15 cellular contexts compared by ENCODE assay signal in genomic region chr2:195450537-195451113, GRCh38.
DNase-seq lines count a peak whose midpoint lies in the region; ATAC-seq, FAIRE-seq and TF ChIP-seq lines count a peak whose summit lies in the region.
"Had no signal": no experiment of that assay in that cellular context is flagged by ENCODE, and none has a peak within 500 bp of the region (broad histone marks: within the 10 kb centered on the region; RNA-seq: fewer than 3 reads in every experiment).

No MANE protein-coding gene starts in this region.

- H3K79me2 ChIP-seq in K562 (ENCODE audit: control insufficient read depth, insufficient read depth, low read length): no peaks in the 10 kb centered on the region

- H3K9me3 ChIP-seq in left ventricle myocardium inferior (replicated peaks) (no peaks in the 10 kb centered on the region), right cardiac atrium (ENCODE audit: control insufficient read depth, low read length) (no peaks in the 10 kb centered on the region), K562 (replicated peaks; ENCODE audit: control insufficient read depth, insufficient read depth, low read depth, low read length) (no peaks in the 10 kb centered on the region), tibial artery (no peaks in the 10 kb centered on the region), suprapubic skin (no peaks in the 10 kb centered on the region)
- H3K9me3 ChIP-seq: Peyer's patch had no signal

- intact Hi-C loops in left ventricle myocardium inferior (cut with micrococcal nuclease) (no loop called here), right cardiac atrium (cut with DNase I) (no loop called here), K562 (cut with micrococcal nuclease) (no loop called here), tibial artery (cut with DNase I; ENCODE audit: low total_unique reads) (no loop called here)

- H3K4me3 ChIP-seq in left ventricle myocardium inferior (no peak overlapping the region), right cardiac atrium (ENCODE audit: low read length) (no peak overlapping the region), K562 (no peak overlapping the region), retinal pigment epithelial cell (ENCODE audit: low read length) (no peak overlapping the region), tibial artery (no peak overlapping the region), suprapubic skin (no peak overlapping the region)
- H3K4me3 ChIP-seq: Peyer's patch had no signal

- H2AFZ ChIP-seq in K562 (ENCODE audit: low read depth, low read length): 0 out of 2 replicates have a peak overlapping the region, but pooled peaks have one; percentile 51

- H3K9me1 ChIP-seq in K562 (ENCODE audit: control insufficient read depth, insufficient read depth, low read length): no peaks in the 10 kb centered on the region

- DNase-seq in left ventricle myocardium inferior (no peak), right cardiac atrium (no peak), NCI-H69 (lab: John Stamatoyannopoulos, UW) (peak; percentile 25), K562 (ENCODE audit: extremely low read depth in 1 of 4, low spot score in 3 of 4) (no peak), retinal pigment epithelial cell (ENCODE audit: low read depth) (peak; percentile 16), tibial artery (no peak), suprapubic skin (ENCODE audit: low spot score in 2 of 2) (no peak)
- DNase-seq: DMS153, EL, HFFc6, KG1, NCI-H187, Peyer's patch, Right ventricle myocardium superior had no signal

- H3K36me3 ChIP-seq in left ventricle myocardium inferior: no peaks in the 10 kb centered on the region
- H3K36me3 ChIP-seq in K562 (ENCODE audit: control insufficient read depth, insufficient read depth, low read length): no peaks in the 10 kb centered on the region
- H3K36me3 ChIP-seq in tibial artery: no peaks in the 10 kb centered on the region
- H3K36me3 ChIP-seq in suprapubic skin: no peaks in the 10 kb centered on the region
- H3K36me3 ChIP-seq: Peyer's patch had no signal

- CTCF ChIA-PET in K562 (lab: Yijun Ruan, JAX; ENCODE audit: low intra/inter-chr PET ratio): no interaction called here

- no peak for TF ChIP-seq RAD21 in K562 (CRISPR knock-in tag; conservative IDR thresholded peaks at IDR 0.05 in 1 of 2, IDR thresholded peaks at IDR 0.05 in 1 of 2)

- POLR2A ChIA-PET in K562 (lab: Yijun Ruan, JAX): no interaction called here

- no TSS peak for BruUV-seq in K562 (replicated peaks; lab: Mats Ljungman, UMichigan)

- no peak for TF ChIP-seq POLR2A in K562 (conservative IDR thresholded peaks at IDR 0.05)
- no peak for TF ChIP-seq POLR2A in suprapubic skin (IDR thresholded peaks at IDR 0.05)

- TF ChIP-seq CTCF in left ventricle myocardium inferior (IDR thresholded peaks at IDR 0.05; ENCODE audit: borderline replicate concordance) (no peak), K562 (IDR thresholded peaks at IDR 0.05 in 2 of 3, conservative IDR thresholded peaks at IDR 0.05 in 1 of 3; ENCODE audit: insufficient read depth in 2 of 3, low read depth in 1 of 3, low read length in 3 of 3) (no peak), retinal pigment epithelial cell (conservative IDR thresholded peaks at IDR 0.05; ENCODE audit: low read depth, low read length) (no peak), tibial artery (IDR thresholded peaks at IDR 0.05) (no peak), suprapubic skin (IDR thresholded peaks at IDR 0.05) (no peak)

- ATAC-seq in right cardiac atrium (no peak), K562 (peak; percentile 45; the same call in 1 of the 3 replicates), GM21737 (IDR thresholded peaks at IDR 0.05; ENCODE audit: unreplicated experiment) (no peak)

- H3K4me1 ChIP-seq in left ventricle myocardium inferior (no peaks in the 10 kb centered on the region), right cardiac atrium (ENCODE audit: control insufficient read depth, insufficient read depth, low read length) (no peaks in the 10 kb centered on the region), K562 (replicated peaks in 1 of 2; ENCODE audit: control insufficient read depth in 2 of 2, insufficient read depth in 2 of 2, low read length in 2 of 2) (no peaks in the 10 kb centered on the region), tibial artery (no peaks in the 10 kb centered on the region), suprapubic skin (no peaks in the 10 kb centered on the region)
- H3K4me1 ChIP-seq: Peyer's patch had no signal

- FAIRE-seq in K562 (lab: Jason Lieb, UNC): peak; percentile 61

- H3K27ac ChIP-seq in left ventricle myocardium inferior (replicated peaks) (peak overlapping the region; percentile 14), right cardiac atrium (ENCODE audit: low read length) (no peak overlapping the region), K562 (ENCODE audit: extremely low read depth, low read depth, low read length) (no peak overlapping the region), tibial artery (no peak overlapping the region), suprapubic skin (no peak overlapping the region)
- H3K27ac ChIP-seq: Peyer's patch had no signal

- no peaks in the 10 kb centered on the region for H4K20me1 ChIP-seq in K562 (replicated peaks; ENCODE audit: control insufficient read depth, insufficient read depth, low read length)

- no peak overlapping the region for H3K9ac ChIP-seq in K562 (ENCODE audit: insufficient read depth in 1 of 2, low read depth in 2 of 2, low read length in 2 of 2)

- TF ChIP-seq EP300 in K562 (IDR thresholded peaks at IDR 0.05; ENCODE audit: low read length) (no peak), suprapubic skin (IDR thresholded peaks at IDR 0.05) (no peak)

- H3K27me3 ChIP-seq in left ventricle myocardium inferior (ENCODE audit: low read depth) (no peaks in the 10 kb centered on the region), right cardiac atrium (ENCODE audit: control insufficient read depth, insufficient read depth) (no peaks in the 10 kb centered on the region), K562 (ENCODE audit: control insufficient read depth in 2 of 2, insufficient read depth in 2 of 2, low read length in 2 of 2) (no peaks in the 10 kb centered on the region), tibial artery (no peaks in the 10 kb centered on the region), suprapubic skin (no peaks in the 10 kb centered on the region)
- H3K27me3 ChIP-seq: Peyer's patch had no signal

- H3K4me2 ChIP-seq in K562 (ENCODE audit: insufficient read depth, low read length): no peak overlapping the region

- in situ Hi-C loops in K562 (cut with MboI): no loop called here

- WGBS in right cardiac atrium: 55% methylated on average over 3 of the region's 3 CpGs
- 69% methylated on average over 3 of the region's 3 CpGs for WGBS in K562 (ENCODE audit: insufficient coverage, low coverage, missing lambda C conversion rate)
- 55% methylated on average over 3 of the region's 3 CpGs for WGBS in suprapubic skin

TF ChIP-seq in K562, 482 proteins besides CTCF, POLR2A, EP300 and RAD21:
- TF ChIP-seq RFX1 (IDR thresholded peaks at IDR 0.05): no peak
- no peak for TF ChIP-seq ESRRB (CRISPR knock-in tag; IDR thresholded peaks at IDR 0.05; ENCODE audit: borderline replicate concordance)
- no peak for TF ChIP-seq POLR2AphosphoS5 (IDR thresholded peaks at IDR 0.05; ENCODE audit: control insufficient read depth, insufficient read depth, low read depth, low read length)

Comparison
In these comparisons a context has a peak if more than half of its experiments do, and no peak if none do; other contexts are left out.
1. DNase-seq: peak in NCI-H69 (single experiment) and retinal pigment epithelial cell (single experiment); none in left ventricle myocardium inferior (single experiment), right cardiac atrium (0 of 3), K562 (0 of 4), tibial artery (0 of 2) and suprapubic skin (0 of 2).